In genomic region chr4:126386512-126386911, GRCh38 we compare ENCODE assay signal across 27 cellular contexts.
"Had no signal": no experiment of that assay in that cellular context is flagged by ENCODE, and none has a peak within 500 bp of the region (broad histone marks: within the 10 kb centered on the region; RNA-seq: fewer than 3 reads in every experiment).

No MANE protein-coding gene starts in this region.

- H3K27ac Mint-ChIP-seq: activated B cell treated with CpG ODN at 0.5 μM for 24 hours; activated CD4-positive, alpha-beta T cell treated with anti-CD3 and anti-CD28 coated beads for 36 hours; activated CD8-positive, alpha-beta memory T cell treated with anti-CD3 and anti-CD28 coated beads, Interleukin-2, amount 10 ng/mL, durations not matched to agents 7 days and 5 days; activated CD8-positive, alpha-beta T cell treated with anti-CD3 and anti-CD28 coated beads, Interleukin-2, amount 10 ng/mL, durations not matched to agents 7 days and 5 days; activated naive CD4-positive, alpha-beta T cell treated with anti-CD3 and anti-CD28 coated beads, Interleukin-2, amount 50 U/mL, for 72 hours; activated T-helper 2 cell treated with anti-CD3 and anti-CD28 coated beads, Interferon-gamma antibody, Interleukin-2, Interleukin-4, amounts not matched to agents 10 μg/mL and 5 μg/mL and 100 μg/mL, durations not matched to agents 14 hours and 24 hours and 36 hours; dendritic cell treated with granulocyte-macrophage colony-stimulating factor and Interleukin-4, amounts not matched to agents 40 ng/mL and 50 ng/mL, for 4 days; endodermal cell; nephron; progenitor cell of endocrine pancreas; T-helper 17 cell had no signal

- H3K9me3 Mint-ChIP-seq: dendritic cell treated with granulocyte-macrophage colony-stimulating factor and Interleukin-4, amounts not matched to agents 40 ng/mL and 50 ng/mL, for 4 days; endodermal cell; nephron had no signal

- H3K9me3 ChIP-seq: esophagus muscularis mucosa, ovary, right lobe of liver had no signal

- H3K27ac ChIP-seq: esophagus muscularis mucosa, heart right ventricle, left lung, lower lobe of right lung, ovary, right lobe of liver, tibial nerve had no signal

- H3K36me3 ChIP-seq: esophagus muscularis mucosa, heart right ventricle, left lung, lower lobe of right lung, ovary, right lobe of liver, tibial nerve had no signal

- DNase-seq: activated B cell treated with CpG ODN at 0.5 μM for 24 hours; activated CD4-positive, alpha-beta T cell treated with anti-CD3 and anti-CD28 coated beads for 36 hours; activated CD8-positive, alpha-beta memory T cell treated with anti-CD3 and anti-CD28 coated beads, Interleukin-2, amount 10 ng/mL, durations not matched to agents 7 days and 5 days; activated CD8-positive, alpha-beta T cell treated with anti-CD3 and anti-CD28 coated beads, Interleukin-2, amount 10 ng/mL, durations not matched to agents 7 days and 5 days; activated naive CD4-positive, alpha-beta T cell; activated T-cell treated with anti-CD3 and anti-CD28 coated beads, Interleukin-2, amount 50 U/mL, for 48 hours; anterior cingulate cortex; endodermal cell; foreskin melanocyte; heart right ventricle; kidney glomerular epithelial cell; left lung; lower lobe of right lung; mesendoderm; ovary; right lobe of liver; stimulated activated CD4-positive, alpha-beta T cell treated with anti-CD3 and anti-CD28 coated beads, Interleukin-2, amount 100 ng/mL, for 48 hours; stimulated activated naive CD4-positive, alpha-beta T cell treated with Interleukin-2 at 50 U/mL for 16 hours; T-helper 17 cell had no signal

- H3K4me1 Mint-ChIP-seq: activated B cell treated with CpG ODN at 0.5 μM for 24 hours; activated CD4-positive, alpha-beta T cell treated with anti-CD3 and anti-CD28 coated beads for 36 hours; activated CD8-positive, alpha-beta memory T cell treated with anti-CD3 and anti-CD28 coated beads, Interleukin-2, amount 10 ng/mL, durations not matched to agents 7 days and 5 days; central memory CD8-positive, alpha-beta T cell; endodermal cell; nephron; T-helper 17 cell had no signal

- H3K4me3 ChIP-seq: esophagus muscularis mucosa, heart right ventricle, left lung, lower lobe of right lung, ovary, right lobe of liver, tibial nerve had no signal

- H3K27me3 ChIP-seq: esophagus muscularis mucosa, heart right ventricle, left lung, ovary, right lobe of liver, tibial nerve had no signal

- ATAC-seq: activated CD4-positive, alpha-beta T cell treated with anti-CD3 and anti-CD28 coated beads for 36 hours; activated CD8-positive, alpha-beta memory T cell treated with anti-CD3 and anti-CD28 coated beads, Interleukin-2, amount 10 ng/mL, durations not matched to agents 7 days and 5 days; activated CD8-positive, alpha-beta T cell treated with anti-CD3 and anti-CD28 coated beads, Interleukin-2, amount 10 ng/mL, durations not matched to agents 7 days and 5 days; activated naive CD4-positive, alpha-beta T cell treated with anti-CD3 and anti-CD28 coated beads, Interleukin-2, amount 50 U/mL, for 72 hours; heart right ventricle; left lung; lower lobe of right lung; right lobe of liver; T-helper 17 cell had no signal

- H3K4me3 Mint-ChIP-seq: activated B cell treated with CpG ODN at 0.5 μM for 24 hours; activated CD4-positive, alpha-beta T cell treated with anti-CD3 and anti-CD28 coated beads for 36 hours; activated CD8-positive, alpha-beta memory T cell treated with anti-CD3 and anti-CD28 coated beads, Interleukin-2, amount 10 ng/mL, durations not matched to agents 7 days and 5 days; activated CD8-positive, alpha-beta T cell treated with anti-CD3 and anti-CD28 coated beads, Interleukin-2, amount 10 ng/mL, durations not matched to agents 7 days and 5 days; central memory CD8-positive, alpha-beta T cell; dendritic cell treated with granulocyte-macrophage colony-stimulating factor and Interleukin-4, amounts not matched to agents 40 ng/mL and 50 ng/mL, for 4 days; endodermal cell; nephron; T-helper 17 cell had no signal

- H3K36me3 Mint-ChIP-seq: activated CD8-positive, alpha-beta memory T cell treated with anti-CD3 and anti-CD28 coated beads, Interleukin-2, amount 10 ng/mL, durations not matched to agents 7 days and 5 days; activated naive CD4-positive, alpha-beta T cell treated with anti-CD3 and anti-CD28 coated beads, Interleukin-2, amount 50 U/mL, for 72 hours had no signal

- H3K27me3 Mint-ChIP-seq: activated B cell treated with CpG ODN at 0.5 μM for 24 hours; activated CD4-positive, alpha-beta T cell treated with anti-CD3 and anti-CD28 coated beads for 36 hours; activated CD8-positive, alpha-beta memory T cell treated with anti-CD3 and anti-CD28 coated beads, Interleukin-2, amount 10 ng/mL, durations not matched to agents 7 days and 5 days; central memory CD8-positive, alpha-beta T cell; dendritic cell treated with granulocyte-macrophage colony-stimulating factor and Interleukin-4, amounts not matched to agents 40 ng/mL and 50 ng/mL, for 4 days; progenitor cell of endocrine pancreas; T-helper 17 cell had no signal

- H3K4me1 ChIP-seq: esophagus muscularis mucosa, heart right ventricle, left lung, lower lobe of right lung, right lobe of liver, tibial nerve had no signal
